ENCODE assay signal across 1 cellular context in genomic region chr6:26330835-26331808, GRCh38.
TF ChIP-seq lines count a peak whose summit lies in the region.

No MANE protein-coding gene starts in this region.

TF ChIP-seq in HepG2, 621 proteins besides CTCF, POLR2A, EP300 and RAD21 (continued from another document):
- TF ChIP-seq, protein P1, sequence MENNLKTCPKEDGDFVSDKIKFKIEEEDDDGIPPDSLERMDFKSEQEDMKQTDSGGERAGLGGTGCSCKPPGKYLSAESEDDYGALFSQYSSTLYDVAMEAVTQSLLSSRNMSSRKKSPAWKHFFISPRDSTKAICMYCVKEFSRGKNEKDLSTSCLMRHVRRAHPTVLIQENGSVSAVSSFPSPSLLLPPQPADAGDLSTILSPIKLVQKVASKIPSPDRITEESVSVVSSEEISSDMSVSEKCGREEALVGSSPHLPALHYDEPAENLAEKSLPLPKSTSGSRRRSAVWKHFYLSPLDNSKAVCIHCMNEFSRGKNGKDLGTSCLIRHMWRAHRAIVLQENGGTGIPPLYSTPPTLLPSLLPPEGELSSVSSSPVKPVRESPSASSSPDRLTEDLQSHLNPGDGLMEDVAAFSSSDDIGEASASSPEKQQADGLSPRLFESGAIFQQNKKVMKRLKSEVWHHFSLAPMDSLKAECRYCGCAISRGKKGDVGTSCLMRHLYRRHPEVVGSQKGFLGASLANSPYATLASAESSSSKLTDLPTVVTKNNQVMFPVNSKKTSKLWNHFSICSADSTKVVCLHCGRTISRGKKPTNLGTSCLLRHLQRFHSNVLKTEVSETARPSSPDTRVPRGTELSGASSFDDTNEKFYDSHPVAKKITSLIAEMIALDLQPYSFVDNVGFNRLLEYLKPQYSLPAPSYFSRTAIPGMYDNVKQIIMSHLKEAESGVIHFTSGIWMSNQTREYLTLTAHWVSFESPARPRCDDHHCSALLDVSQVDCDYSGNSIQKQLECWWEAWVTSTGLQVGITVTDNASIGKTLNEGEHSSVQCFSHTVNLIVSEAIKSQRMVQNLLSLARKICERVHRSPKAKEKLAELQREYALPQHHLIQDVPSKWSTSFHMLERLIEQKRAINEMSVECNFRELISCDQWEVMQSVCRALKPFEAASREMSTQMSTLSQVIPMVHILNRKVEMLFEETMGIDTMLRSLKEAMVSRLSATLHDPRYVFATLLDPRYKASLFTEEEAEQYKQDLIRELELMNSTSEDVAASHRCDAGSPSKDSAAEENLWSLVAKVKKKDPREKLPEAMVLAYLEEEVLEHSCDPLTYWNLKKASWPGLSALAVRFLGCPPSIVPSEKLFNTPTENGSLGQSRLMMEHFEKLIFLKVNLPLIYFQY (CRISPR knock-in tag; IDR thresholded peaks at IDR 0.05; ENCODE audit: borderline replicate concordance), result 0 out of 2 replicates have a peak, but pooled peaks have one; percentile 34
- TF ChIP-seq ZNF781 (CRISPR knock-in tag; IDR thresholded peaks at IDR 0.05; ENCODE audit: borderline replicate concordance, not compliant biosample characterization) (peak; percentile 1), BCL6 (CRISPR knock-in tag; IDR thresholded peaks at IDR 0.05) (0 out of 2 replicates have a peak, but pooled peaks have one; percentile 29), NKX3-1 (CRISPR knock-in tag; IDR thresholded peaks at IDR 0.05) (peak; percentile 1), XBP1 (CRISPR knock-in tag; IDR thresholded peaks at IDR 0.05) (peak; percentile 85), ZKSCAN8 (CRISPR knock-in tag; IDR thresholded peaks at IDR 0.05; ENCODE audit: borderline replicate concordance) (peak; percentile 50; the same call in 1 of the 2 replicates), NFYC (CRISPR knock-in tag; IDR thresholded peaks at IDR 0.05) (no peak), DPF2 (CRISPR knock-in tag; IDR thresholded peaks at IDR 0.05; ENCODE audit: borderline replicate concordance, low read depth) (no peak), ZNF75D (CRISPR knock-in tag; IDR thresholded peaks at IDR 0.05; ENCODE audit: borderline replicate concordance) (no peak), ZFP90 (CRISPR knock-in tag; IDR thresholded peaks at IDR 0.05; ENCODE audit: borderline replicate concordance) (no peak), KLF11 (CRISPR knock-in tag; IDR thresholded peaks at IDR 0.05) (peak; percentile 81), RFX1 (IDR thresholded peaks at IDR 0.05) (no peak), ZNF333 (CRISPR knock-in tag; IDR thresholded peaks at IDR 0.05; ENCODE audit: borderline replicate concordance) (no peak), DNMT1 (CRISPR knock-in tag; IDR thresholded peaks at IDR 0.05) (no peak), SOX5 (CRISPR knock-in tag; IDR thresholded peaks at IDR 0.05; ENCODE audit: borderline replicate concordance) (peak; percentile 41), TBX2 (CRISPR knock-in tag; IDR thresholded peaks at IDR 0.05; ENCODE audit: borderline replicate concordance) (peak; percentile 67; the same call in 1 of the 2 replicates), ATAD3A (CRISPR knock-in tag; IDR thresholded peaks at IDR 0.05) (no peak), ADNP (CRISPR knock-in tag; IDR thresholded peaks at IDR 0.05) (peak; percentile 88), RFXAP (CRISPR knock-in tag; IDR thresholded peaks at IDR 0.05; ENCODE audit: borderline replicate concordance) (peak; percentile 61; the same call in 1 of the 2 replicates), TOE1 (CRISPR knock-in tag; IDR thresholded peaks at IDR 0.05) (peak; percentile 94), ZNF337 (CRISPR knock-in tag; IDR thresholded peaks at IDR 0.05; ENCODE audit: borderline replicate concordance, low read depth) (no peak), NCOA1 (CRISPR knock-in tag; IDR thresholded peaks at IDR 0.05) (no peak), HBP1 (CRISPR knock-in tag; IDR thresholded peaks at IDR 0.05; ENCODE audit: low read depth) (peak; percentile 54; the same call in 1 of the 2 replicates), JUNB (CRISPR knock-in tag; IDR thresholded peaks at IDR 0.05; ENCODE audit: borderline replicate concordance) (no peak), ZNF280D (CRISPR knock-in tag; IDR thresholded peaks at IDR 0.05) (no peak; the same call in 1 of the 2 replicates), BATF2 (CRISPR knock-in tag; IDR thresholded peaks at IDR 0.05) (no peak), PBX3 (CRISPR knock-in tag; IDR thresholded peaks at IDR 0.05; ENCODE audit: borderline replicate concordance) (peak; percentile 13; the same call in 1 of the 2 replicates), ZNF749 (CRISPR knock-in tag; IDR thresholded peaks at IDR 0.05; ENCODE audit: borderline replicate concordance) (no peak), MEIS2 (CRISPR knock-in tag; IDR thresholded peaks at IDR 0.05) (peak; percentile 93), ZNF143 (CRISPR knock-in tag; IDR thresholded peaks at IDR 0.05) (no peak), ZBTB7B (CRISPR knock-in tag; IDR thresholded peaks at IDR 0.05) (peak; percentile 33; the same call in 1 of the 2 replicates), ARNT (IDR thresholded peaks at IDR 0.05) (no peak), ZBTB14 (CRISPR knock-in tag; IDR thresholded peaks at IDR 0.05) (no peak), PHF21A (CRISPR knock-in tag; IDR thresholded peaks at IDR 0.05) (peak; percentile 75), ATF4 (CRISPR knock-in tag; IDR thresholded peaks at IDR 0.05) (peak in 1 of 2 experiments; percentile 59; a peak in 2 of 4 replicates), ZFP36L1 (CRISPR knock-in tag; IDR thresholded peaks at IDR 0.05) (no peak), NFE2L1 (CRISPR knock-in tag; IDR thresholded peaks at IDR 0.05; ENCODE audit: borderline replicate concordance) (no peak), SSRP1 (CRISPR knock-in tag; IDR thresholded peaks at IDR 0.05) (no peak)
- TF ChIP-seq, protein P2, sequence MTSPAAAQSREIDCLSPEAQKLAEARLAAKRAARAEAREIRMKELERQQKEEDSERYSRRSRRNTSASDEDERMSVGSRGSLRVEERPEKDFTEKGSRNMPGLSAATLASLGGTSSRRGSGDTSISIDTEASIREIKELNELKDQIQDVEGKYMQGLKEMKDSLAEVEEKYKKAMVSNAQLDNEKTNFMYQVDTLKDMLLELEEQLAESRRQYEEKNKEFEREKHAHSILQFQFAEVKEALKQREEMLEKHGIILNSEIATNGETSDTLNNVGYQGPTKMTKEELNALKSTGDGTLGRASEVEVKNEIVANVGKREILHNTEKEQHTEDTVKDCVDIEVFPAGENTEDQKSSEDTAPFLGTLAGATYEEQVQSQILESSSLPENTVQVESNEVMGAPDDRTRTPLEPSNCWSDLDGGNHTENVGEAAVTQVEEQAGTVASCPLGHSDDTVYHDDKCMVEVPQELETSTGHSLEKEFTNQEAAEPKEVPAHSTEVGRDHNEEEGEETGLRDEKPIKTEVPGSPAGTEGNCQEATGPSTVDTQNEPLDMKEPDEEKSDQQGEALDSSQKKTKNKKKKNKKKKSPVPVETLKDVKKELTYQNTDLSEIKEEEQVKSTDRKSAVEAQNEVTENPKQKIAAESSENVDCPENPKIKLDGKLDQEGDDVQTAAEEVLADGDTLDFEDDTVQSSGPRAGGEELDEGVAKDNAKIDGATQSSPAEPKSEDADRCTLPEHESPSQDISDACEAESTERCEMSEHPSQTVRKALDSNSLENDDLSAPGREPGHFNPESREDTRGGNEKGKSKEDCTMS (CRISPR knock-in tag; conservative IDR thresholded peaks at IDR 0.05), result no peak
- TF ChIP-seq, protein P3, sequence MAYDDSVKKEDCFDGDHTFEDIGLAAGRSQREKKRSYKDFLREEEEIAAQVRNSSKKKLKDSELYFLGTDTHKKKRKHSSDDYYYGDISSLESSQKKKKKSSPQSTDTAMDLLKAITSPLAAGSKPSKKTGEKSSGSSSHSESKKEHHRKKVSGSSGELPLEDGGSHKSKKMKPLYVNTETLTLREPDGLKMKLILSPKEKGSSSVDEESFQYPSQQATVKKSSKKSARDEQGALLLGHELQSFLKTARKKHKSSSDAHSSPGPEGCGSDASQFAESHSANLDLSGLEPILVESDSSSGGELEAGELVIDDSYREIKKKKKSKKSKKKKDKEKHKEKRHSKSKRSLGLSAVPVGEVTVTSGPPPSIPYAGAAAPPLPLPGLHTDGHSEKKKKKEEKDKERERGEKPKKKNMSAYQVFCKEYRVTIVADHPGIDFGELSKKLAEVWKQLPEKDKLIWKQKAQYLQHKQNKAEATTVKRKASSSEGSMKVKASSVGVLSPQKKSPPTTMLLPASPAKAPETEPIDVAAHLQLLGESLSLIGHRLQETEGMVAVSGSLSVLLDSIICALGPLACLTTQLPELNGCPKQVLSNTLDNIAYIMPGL (CRISPR knock-in tag; IDR thresholded peaks at IDR 0.05; ENCODE audit: borderline replicate concordance in 1 of 2, low read depth in 1 of 2), result peak; percentile 99
- TF ChIP-seq, protein P4, sequence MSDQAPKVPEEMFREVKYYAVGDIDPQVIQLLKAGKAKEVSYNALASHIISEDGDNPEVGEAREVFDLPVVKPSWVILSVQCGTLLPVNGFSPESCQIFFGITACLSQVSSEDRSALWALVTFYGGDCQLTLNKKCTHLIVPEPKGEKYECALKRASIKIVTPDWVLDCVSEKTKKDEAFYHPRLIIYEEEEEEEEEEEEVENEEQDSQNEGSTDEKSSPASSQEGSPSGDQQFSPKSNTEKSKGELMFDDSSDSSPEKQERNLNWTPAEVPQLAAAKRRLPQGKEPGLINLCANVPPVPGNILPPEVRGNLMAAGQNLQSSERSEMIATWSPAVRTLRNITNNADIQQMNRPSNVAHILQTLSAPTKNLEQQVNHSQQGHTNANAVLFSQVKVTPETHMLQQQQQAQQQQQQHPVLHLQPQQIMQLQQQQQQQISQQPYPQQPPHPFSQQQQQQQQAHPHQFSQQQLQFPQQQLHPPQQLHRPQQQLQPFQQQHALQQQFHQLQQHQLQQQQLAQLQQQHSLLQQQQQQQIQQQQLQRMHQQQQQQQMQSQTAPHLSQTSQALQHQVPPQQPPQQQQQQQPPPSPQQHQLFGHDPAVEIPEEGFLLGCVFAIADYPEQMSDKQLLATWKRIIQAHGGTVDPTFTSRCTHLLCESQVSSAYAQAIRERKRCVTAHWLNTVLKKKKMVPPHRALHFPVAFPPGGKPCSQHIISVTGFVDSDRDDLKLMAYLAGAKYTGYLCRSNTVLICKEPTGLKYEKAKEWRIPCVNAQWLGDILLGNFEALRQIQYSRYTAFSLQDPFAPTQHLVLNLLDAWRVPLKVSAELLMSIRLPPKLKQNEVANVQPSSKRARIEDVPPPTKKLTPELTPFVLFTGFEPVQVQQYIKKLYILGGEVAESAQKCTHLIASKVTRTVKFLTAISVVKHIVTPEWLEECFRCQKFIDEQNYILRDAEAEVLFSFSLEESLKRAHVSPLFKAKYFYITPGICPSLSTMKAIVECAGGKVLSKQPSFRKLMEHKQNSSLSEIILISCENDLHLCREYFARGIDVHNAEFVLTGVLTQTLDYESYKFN (CRISPR knock-in tag; conservative IDR thresholded peaks at IDR 0.05), result peak; percentile 28; the same call in 1 of the 2 replicates
TF ChIP-seq in HepG2: peak in this region for 156.
